ENCODE assay signal across 8 cellular contexts in genomic region chr15:78195735-78196201, GRCh38. TPM values are rescaled to one million over a fixed set of nuclear protein-coding genes. Genes with fewer than 3 reads are reported as not detected.
DNase-seq lines count a peak whose midpoint lies in the region; ATAC-seq and TF ChIP-seq lines count a peak whose summit lies in the region.

No MANE protein-coding gene starts in this region.

- H3K4me3 ChIP-seq in body of pancreas = no peak overlapping the region

- H3K9me3 Mint-ChIP-seq in Calu3 (ENCODE audit: low read depth, unreplicated experiment) = peaks cover 2% of the 10 kb centered on the region

- H3K4me3 Mint-ChIP-seq in Calu3 (ENCODE audit: low read depth, unreplicated experiment) = no peak overlapping the region
- H3K4me3 Mint-ChIP-seq in T-helper 17 cell = no peak overlapping the region

- H3K4me1 Mint-ChIP-seq in Calu3 (ENCODE audit: low read depth, unreplicated experiment) (no peaks in the 10 kb centered on the region), T-helper 17 cell (peaks cover 4% of the 10 kb centered on the region)

- H3K9me3 ChIP-seq in T-helper 17 cell (ENCODE audit: control insufficient read depth, low read length, poor library complexity, severe bottlenecking) = no peaks in the 10 kb centered on the region
- no peaks in the 10 kb centered on the region for H3K9me3 ChIP-seq in body of pancreas

- H3K27ac Mint-ChIP-seq in Calu3 (ENCODE audit: unreplicated experiment) (no peak overlapping the region), T-helper 17 cell (no peak overlapping the region)

- no peaks in the 10 kb centered on the region for H3K36me3 ChIP-seq in body of pancreas (replicated peaks in 1 of 2; ENCODE audit: insufficient read depth in 1 of 2, low read depth in 2 of 2)

- no peaks in the 10 kb centered on the region for H3K4me1 ChIP-seq in body of pancreas

- intact Hi-C loops in Calu3 (cut with micrococcal nuclease; ENCODE audit: unreplicated experiment) (loop anchor here (1.0 to 5.0 kb wide), 2 partner anchors 47 to 82 kb away; no protein-coding TSS in a partner anchor), body of pancreas (cut with DNase I) (no loop called here)

- DNase-seq in Calu3 (peak; percentile 72), T-helper 17 cell (peak; percentile 23 to 33 (median 32)), body of pancreas (peak; percentile 46 to 64 (median 53)), kidney tubule cell (ENCODE audit: low spot score) (peak; percentile 46), COR-L47 (lab: John Stamatoyannopoulos, UW) (no peak)
- DNase-seq in stimulated activated CD8-positive, alpha-beta memory T cell treated with anti-CD3 and anti-CD28 coated beads, Interleukin-12 subunit alpha, Interleukin-12 subunit beta, amount 100 ng/mL, for 1 hour (ENCODE audit: low read depth) = peak; percentile 15

- peaks cover 38% of the 10 kb centered on the region for H3K27me3 Mint-ChIP-seq in Calu3 (ENCODE audit: unreplicated experiment)
- no peaks in the 10 kb centered on the region for H3K27me3 Mint-ChIP-seq in T-helper 17 cell

- H3K36me3 Mint-ChIP-seq in Calu3 (ENCODE audit: insufficient read depth, unreplicated experiment) (no peaks in the 10 kb centered on the region), T-helper 17 cell (ENCODE audit: low read depth) (no peaks in the 10 kb centered on the region)

- no peak for TF ChIP-seq POLR2A in body of pancreas (IDR thresholded peaks at IDR 0.05)

- H3K27me3 ChIP-seq in body of pancreas = no peaks in the 10 kb centered on the region

- ATAC-seq in HG02642 (IDR thresholded peaks at IDR 0.05; ENCODE audit: poor library complexity, unreplicated experiment) (peak; percentile 54), T-helper 17 cell (peak; percentile 80), body of pancreas (peak; percentile 83), HG03097 (IDR thresholded peaks at IDR 0.05; ENCODE audit: low FRiP score, unreplicated experiment) (no peak)

- H3K27ac ChIP-seq in body of pancreas = no peak overlapping the region

- 14 to 17% methylated on average over 7 of the region's 7 CpGs for WGBS in body of pancreas, 2 donors

- peak; percentile 90 for TF ChIP-seq CTCF in Calu3 (IDR thresholded peaks at IDR 0.05; ENCODE audit: unreplicated experiment)
- peak; percentile 62 to 77 (median 70) for TF ChIP-seq CTCF in body of pancreas (IDR thresholded peaks at IDR 0.05)

- BruUV-seq in Calu3 (replicated peaks; lab: Mats Ljungman, UMichigan) = no TSS peak

- CTCF ChIA-PET in Calu3 (lab: Charles Lee) = interaction anchor here (0.5 to 2.7 kb wide), 18 partner anchors 9 to 201 kb away, joined by 3 to 33 read pairs (median 6); partner anchors contain the start of genes ACSBG1, CIB2 and IDH3A

RNA-seq across cellular contexts. Expression of gene ACSBG1, which starts 38.6 kb away (rescaled TPM):
- total RNA-seq in Calu3 (2022) = 0.45 and 0.49 TPM in 2 replicates
- total RNA-seq in T-helper 17 cell = 1 to 10 TPM in 1 of 2 donors, under 1 TPM in 1; 0.05 to 1.1 TPM
- not detected for total RNA-seq in body of pancreas

RNA-seq across cellular contexts. Expression of gene IDH3A, which starts 46.6 kb away (rescaled TPM):
- total RNA-seq in Calu3 (2022) (96.1 and 111 TPM in 2 replicates), T-helper 17 cell (10 to 100 TPM; 37.8 to 51.2 TPM), body of pancreas (10 to 100 TPM; 17.8 to 39.7 TPM)
